Comparison of ENCODE assay signal across 1 cellular context in the genomic region with DNA sequence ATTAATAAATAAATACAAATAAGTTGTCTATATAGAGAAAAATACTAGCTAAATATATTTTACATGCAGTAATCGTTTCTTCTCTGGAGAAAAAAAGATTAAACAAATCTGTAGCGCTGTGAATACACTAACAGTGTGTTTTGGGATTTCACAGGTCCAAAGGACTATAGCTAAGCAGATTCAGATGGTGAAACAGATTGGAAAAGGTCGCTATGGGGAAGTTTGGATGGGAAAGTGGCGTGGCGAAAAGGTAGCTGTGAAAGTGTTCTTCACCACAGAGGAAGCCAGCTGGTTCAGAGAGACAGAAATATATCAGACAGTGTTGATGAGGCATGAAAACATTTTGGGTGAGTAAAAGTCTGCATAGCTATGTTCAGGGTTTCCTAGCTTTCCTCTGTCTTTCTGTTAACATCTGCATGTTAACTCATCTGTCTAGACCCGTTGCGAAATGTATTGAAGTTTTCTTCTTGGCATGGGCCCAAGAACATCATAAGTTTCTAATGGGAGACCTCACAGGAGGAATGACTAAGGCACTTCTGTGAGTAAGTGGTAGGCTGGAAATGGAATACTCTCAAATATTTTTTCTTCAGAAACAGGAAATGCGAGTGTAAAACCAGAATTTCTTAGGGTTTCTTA.
TF ChIP-seq lines count a peak whose summit lies in the region.

No MANE protein-coding gene starts in this region.

TF ChIP-seq in IMR-90, 13 proteins besides CTCF, POLR2A, EP300 and RAD21 (continued from another document):
- TF ChIP-seq MAZ (IDR thresholded peaks at IDR 0.05; ENCODE audit: borderline replicate concordance, low read depth, low read length) (no peak), CHD1 (IDR thresholded peaks at IDR 0.05; ENCODE audit: low read depth, low read length) (no peak), RCOR1 (IDR thresholded peaks at IDR 0.05; ENCODE audit: insufficient replicate concordance, low read length) (peak; percentile 49), MAFK (IDR thresholded peaks at IDR 0.05; ENCODE audit: low read depth, low read length) (0 out of 2 replicates have a peak, but pooled peaks have one; percentile 15), RFX5 (IDR thresholded peaks at IDR 0.05; ENCODE audit: low read depth, low read length) (no peak), MXI1 (IDR thresholded peaks at IDR 0.05; ENCODE audit: borderline replicate concordance, low read depth, low read length) (no peak), CEBPB (IDR thresholded peaks at IDR 0.05; ENCODE audit: low read depth, low read length) (peak; percentile 99)
- TF ChIP-seq, protein P1, sequence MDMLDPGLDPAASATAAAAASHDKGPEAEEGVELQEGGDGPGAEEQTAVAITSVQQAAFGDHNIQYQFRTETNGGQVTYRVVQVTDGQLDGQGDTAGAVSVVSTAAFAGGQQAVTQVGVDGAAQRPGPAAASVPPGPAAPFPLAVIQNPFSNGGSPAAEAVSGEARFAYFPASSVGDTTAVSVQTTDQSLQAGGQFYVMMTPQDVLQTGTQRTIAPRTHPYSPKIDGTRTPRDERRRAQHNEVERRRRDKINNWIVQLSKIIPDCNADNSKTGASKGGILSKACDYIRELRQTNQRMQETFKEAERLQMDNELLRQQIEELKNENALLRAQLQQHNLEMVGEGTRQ (IDR thresholded peaks at IDR 0.05; ENCODE audit: low read depth, low read length): no peak
- TF ChIP-seq, protein P2, sequence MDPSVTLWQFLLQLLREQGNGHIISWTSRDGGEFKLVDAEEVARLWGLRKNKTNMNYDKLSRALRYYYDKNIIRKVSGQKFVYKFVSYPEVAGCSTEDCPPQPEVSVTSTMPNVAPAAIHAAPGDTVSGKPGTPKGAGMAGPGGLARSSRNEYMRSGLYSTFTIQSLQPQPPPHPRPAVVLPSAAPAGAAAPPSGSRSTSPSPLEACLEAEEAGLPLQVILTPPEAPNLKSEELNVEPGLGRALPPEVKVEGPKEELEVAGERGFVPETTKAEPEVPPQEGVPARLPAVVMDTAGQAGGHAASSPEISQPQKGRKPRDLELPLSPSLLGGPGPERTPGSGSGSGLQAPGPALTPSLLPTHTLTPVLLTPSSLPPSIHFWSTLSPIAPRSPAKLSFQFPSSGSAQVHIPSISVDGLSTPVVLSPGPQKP (IDR thresholded peaks at IDR 0.05; ENCODE audit: borderline replicate concordance, low read depth, low read length): no peak
